In the genomic region with DNA sequence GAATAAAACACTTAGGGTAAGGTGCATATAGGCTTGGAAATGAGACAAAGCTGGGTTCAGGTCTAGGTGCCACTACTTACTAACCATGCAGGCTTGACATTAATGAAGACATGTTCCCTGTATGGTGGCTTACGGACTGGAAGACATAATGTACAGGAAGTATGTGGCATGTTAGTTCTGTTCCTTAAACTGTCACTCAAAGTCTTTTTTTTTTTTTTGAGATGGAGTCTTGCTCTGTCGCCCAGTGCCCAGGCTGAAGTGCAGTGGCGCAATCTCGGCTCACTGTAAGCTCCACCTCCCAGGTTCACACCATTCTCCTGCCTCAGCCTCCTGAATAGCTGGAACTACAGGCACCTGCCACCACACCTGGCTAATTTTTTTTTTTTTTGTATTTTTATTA, we compare ENCODE assay signal across 1 cellular context. TPM values are rescaled to one million over a fixed set of nuclear protein-coding genes. Genes with fewer than 3 reads are reported as not detected.
"Had no signal": no experiment of that assay in that cellular context is flagged by ENCODE, and none has a peak within 500 bp of the region (broad histone marks: within the 10 kb centered on the region; RNA-seq: fewer than 3 reads in every experiment).

No MANE protein-coding gene starts in this region.

RNA-seq across cellular contexts. Expression of gene ENAH, which starts 20.1 kb away (rescaled TPM):
- total RNA-seq: T-helper 1 cell treated with Interleukin-12 subunit alpha and Interleukin-12 subunit beta and Interleukin-4 antibody, amounts not matched to agents 30 ng/mL and 1 ng/mL, for 36 hours had no signal
